ENCODE assay signal across 1 cellular context in the genomic region with DNA sequence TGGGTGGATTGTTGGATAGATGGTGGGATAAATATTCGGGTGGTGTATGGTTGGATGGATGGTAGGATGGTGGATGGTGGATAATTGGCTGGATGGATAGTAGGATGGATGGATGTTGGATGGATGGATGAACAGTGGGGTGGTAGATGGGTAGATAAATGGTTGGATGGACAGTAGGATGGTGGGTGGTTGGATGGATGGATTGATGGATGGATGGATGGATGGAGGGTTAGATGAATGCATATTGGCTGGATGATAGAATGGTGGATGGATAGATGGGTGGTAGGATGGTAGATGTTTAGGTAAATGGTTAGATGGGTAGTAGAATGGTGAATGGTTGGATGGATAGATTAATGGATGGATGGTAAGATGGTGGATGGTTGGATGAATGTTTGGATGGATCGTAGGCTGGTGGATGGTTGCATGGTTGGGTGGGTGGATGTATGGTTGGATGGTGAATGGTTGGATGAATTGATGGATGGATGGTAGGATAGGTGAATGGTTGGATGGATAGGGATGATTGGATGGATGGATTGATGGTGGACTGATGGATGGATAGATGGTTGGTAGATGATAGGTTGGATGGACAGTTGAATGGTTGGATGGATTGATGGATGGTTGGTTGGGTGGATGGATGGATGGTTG.
TF ChIP-seq lines count a peak whose summit lies in the region.

No MANE protein-coding gene starts in this region.

TF ChIP-seq in HEK293, 187 proteins besides CTCF, POLR2A, EP300 and RAD21 (continued from another document):
- TF ChIP-seq, protein P1, sequence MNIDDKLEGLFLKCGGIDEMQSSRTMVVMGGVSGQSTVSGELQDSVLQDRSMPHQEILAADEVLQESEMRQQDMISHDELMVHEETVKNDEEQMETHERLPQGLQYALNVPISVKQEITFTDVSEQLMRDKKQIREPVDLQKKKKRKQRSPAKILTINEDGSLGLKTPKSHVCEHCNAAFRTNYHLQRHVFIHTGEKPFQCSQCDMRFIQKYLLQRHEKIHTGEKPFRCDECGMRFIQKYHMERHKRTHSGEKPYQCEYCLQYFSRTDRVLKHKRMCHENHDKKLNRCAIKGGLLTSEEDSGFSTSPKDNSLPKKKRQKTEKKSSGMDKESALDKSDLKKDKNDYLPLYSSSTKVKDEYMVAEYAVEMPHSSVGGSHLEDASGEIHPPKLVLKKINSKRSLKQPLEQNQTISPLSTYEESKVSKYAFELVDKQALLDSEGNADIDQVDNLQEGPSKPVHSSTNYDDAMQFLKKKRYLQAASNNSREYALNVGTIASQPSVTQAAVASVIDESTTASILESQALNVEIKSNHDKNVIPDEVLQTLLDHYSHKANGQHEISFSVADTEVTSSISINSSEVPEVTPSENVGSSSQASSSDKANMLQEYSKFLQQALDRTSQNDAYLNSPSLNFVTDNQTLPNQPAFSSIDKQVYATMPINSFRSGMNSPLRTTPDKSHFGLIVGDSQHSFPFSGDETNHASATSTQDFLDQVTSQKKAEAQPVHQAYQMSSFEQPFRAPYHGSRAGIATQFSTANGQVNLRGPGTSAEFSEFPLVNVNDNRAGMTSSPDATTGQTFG (tag by site-specific recombination; IDR thresholded peaks at IDR 0.05; ENCODE audit: borderline replicate concordance) = peak; percentile 70; the same call in 1 of the 2 replicates
- TF ChIP-seq HOXA7 (CRISPR knock-in tag; IDR thresholded peaks at IDR 0.05; ENCODE audit: borderline replicate concordance) (no peak), GLIS1 (tag by site-specific recombination; IDR thresholded peaks at IDR 0.05) (no peak), ZNF311 (tag by site-specific recombination; IDR thresholded peaks at IDR 0.05; ENCODE audit: borderline replicate concordance) (peak; percentile 56; the same call in 1 of the 2 replicates), SCRT2 (tag by site-specific recombination; IDR thresholded peaks at IDR 0.05) (no peak), KLF10 (tag by site-specific recombination; IDR thresholded peaks at IDR 0.05) (no peak), ZNF776 (tag by site-specific recombination; IDR thresholded peaks at IDR 0.05; ENCODE audit: borderline replicate concordance) (no peak), RBAK (tag by site-specific recombination; IDR thresholded peaks at IDR 0.05) (no peak), ZFHX2 (tag by site-specific recombination; conservative IDR thresholded peaks at IDR 0.05) (peak; percentile 24; the same call in 1 of the 2 replicates), GLIS2 (tag by site-specific recombination; IDR thresholded peaks at IDR 0.05) (no peak), ZBTB21 (tag by site-specific recombination; IDR thresholded peaks at IDR 0.05) (no peak), ZNF16 (tag by site-specific recombination; IDR thresholded peaks at IDR 0.05; ENCODE audit: low read depth) (no peak), ZFP41 (tag by site-specific recombination; IDR thresholded peaks at IDR 0.05; ENCODE audit: borderline replicate concordance) (no peak), ZNF530 (tag by site-specific recombination; IDR thresholded peaks at IDR 0.05; ENCODE audit: low read depth) (no peak), ZNF677 (tag by site-specific recombination; IDR thresholded peaks at IDR 0.05) (no peak), SP7 (tag by site-specific recombination; IDR thresholded peaks at IDR 0.05) (no peak), ZNF561 (tag by site-specific recombination; IDR thresholded peaks at IDR 0.05; ENCODE audit: borderline replicate concordance) (no peak), ZNF266 (tag by site-specific recombination; IDR thresholded peaks at IDR 0.05; ENCODE audit: low read depth) (no peak), ZNF571 (tag by site-specific recombination; IDR thresholded peaks at IDR 0.05) (0 out of 2 replicates have a peak, but pooled peaks have one; percentile 43), SETDB1 (IDR thresholded peaks at IDR 0.05; ENCODE audit: insufficient read length, low read length) (no peak), ZBTB17 (tag by site-specific recombination; IDR thresholded peaks at IDR 0.05) (peak; percentile 93), ZNF202 (tag by site-specific recombination; IDR thresholded peaks at IDR 0.05; ENCODE audit: borderline replicate concordance) (0 out of 2 replicates have a peak, but pooled peaks have one; percentile 33), ZNF157 (tag by site-specific recombination; IDR thresholded peaks at IDR 0.05) (no peak), ZNF747 (tag by site-specific recombination; IDR thresholded peaks at IDR 0.05) (peak; percentile 34; the same call in 1 of the 2 replicates), ZSCAN16 (tag by site-specific recombination; IDR thresholded peaks at IDR 0.05) (no peak), ZNF670 (tag by site-specific recombination; IDR thresholded peaks at IDR 0.05; ENCODE audit: low read depth) (no peak; the same call in 1 of the 2 replicates), ZBTB1 (tag by site-specific recombination; IDR thresholded peaks at IDR 0.05) (no peak), ZNF23 (tag by site-specific recombination; IDR thresholded peaks at IDR 0.05; ENCODE audit: borderline replicate concordance) (no peak), TCF7L2 (IDR thresholded peaks at IDR 0.05; ENCODE audit: borderline replicate concordance, low read depth, low read length) (no peak), ZFP37 (tag by site-specific recombination; IDR thresholded peaks at IDR 0.05) (no peak), ZNF768 (tag by site-specific recombination; IDR thresholded peaks at IDR 0.05) (no peak), HOXD13 (CRISPR knock-in tag; IDR thresholded peaks at IDR 0.05; ENCODE audit: borderline replicate concordance) (no peak)
- TF ChIP-seq, protein P2, sequence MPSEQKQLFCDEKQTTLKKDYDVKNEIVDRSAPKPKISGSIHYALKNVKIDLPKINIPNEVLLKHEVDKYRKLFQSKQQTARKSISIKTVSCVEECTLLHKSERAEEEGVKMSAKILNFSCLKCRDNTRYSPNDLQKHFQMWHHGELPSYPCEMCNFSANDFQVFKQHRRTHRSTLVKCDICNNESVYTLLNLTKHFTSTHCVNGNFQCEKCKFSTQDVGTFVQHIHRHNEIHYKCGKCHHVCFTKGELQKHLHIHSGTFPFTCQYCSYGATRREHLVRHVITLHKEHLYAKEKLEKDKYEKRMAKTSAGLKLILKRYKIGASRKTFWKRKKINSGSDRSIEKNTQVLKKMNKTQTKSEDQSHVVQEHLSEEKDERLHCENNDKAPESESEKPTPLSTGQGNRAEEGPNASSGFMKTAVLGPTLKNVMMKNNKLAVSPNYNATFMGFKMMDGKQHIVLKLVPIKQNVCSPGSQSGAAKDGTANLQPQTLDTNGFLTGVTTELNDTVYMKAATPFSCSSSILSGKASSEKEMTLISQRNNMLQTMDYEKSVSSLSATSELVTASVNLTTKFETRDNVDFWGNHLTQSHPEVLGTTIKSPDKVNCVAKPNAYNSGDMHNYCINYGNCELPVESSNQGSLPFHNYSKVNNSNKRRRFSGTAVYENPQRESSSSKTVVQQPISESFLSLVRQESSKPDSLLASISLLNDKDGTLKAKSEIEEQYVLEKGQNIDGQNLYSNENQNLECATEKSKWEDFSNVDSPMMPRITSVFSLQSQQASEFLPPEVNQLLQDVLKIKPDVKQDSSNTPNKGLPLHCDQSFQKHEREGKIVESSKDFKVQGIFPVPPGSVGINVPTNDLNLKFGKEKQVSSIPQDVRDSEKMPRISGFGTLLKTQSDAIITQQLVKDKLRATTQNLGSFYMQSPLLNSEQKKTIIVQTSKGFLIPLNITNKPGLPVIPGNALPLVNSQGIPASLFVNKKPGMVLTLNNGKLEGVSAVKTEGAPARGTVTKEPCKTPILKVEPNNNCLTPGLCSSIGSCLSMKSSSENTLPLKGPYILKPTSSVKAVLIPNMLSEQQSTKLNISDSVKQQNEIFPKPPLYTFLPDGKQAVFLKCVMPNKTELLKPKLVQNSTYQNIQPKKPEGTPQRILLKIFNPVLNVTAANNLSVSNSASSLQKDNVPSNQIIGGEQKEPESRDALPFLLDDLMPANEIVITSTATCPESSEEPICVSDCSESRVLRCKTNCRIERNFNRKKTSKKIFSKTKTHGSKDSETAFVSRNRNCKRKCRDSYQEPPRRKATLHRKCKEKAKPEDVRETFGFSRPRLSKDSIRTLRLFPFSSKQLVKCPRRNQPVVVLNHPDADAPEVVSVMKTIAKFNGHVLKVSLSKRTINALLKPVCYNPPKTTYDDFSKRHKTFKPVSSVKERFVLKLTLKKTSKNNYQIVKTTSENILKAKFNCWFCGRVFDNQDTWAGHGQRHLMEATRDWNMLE (tag by site-specific recombination; conservative IDR thresholded peaks at IDR 0.05; ENCODE audit: low read depth) = no peak
- TF ChIP-seq, protein P3, sequence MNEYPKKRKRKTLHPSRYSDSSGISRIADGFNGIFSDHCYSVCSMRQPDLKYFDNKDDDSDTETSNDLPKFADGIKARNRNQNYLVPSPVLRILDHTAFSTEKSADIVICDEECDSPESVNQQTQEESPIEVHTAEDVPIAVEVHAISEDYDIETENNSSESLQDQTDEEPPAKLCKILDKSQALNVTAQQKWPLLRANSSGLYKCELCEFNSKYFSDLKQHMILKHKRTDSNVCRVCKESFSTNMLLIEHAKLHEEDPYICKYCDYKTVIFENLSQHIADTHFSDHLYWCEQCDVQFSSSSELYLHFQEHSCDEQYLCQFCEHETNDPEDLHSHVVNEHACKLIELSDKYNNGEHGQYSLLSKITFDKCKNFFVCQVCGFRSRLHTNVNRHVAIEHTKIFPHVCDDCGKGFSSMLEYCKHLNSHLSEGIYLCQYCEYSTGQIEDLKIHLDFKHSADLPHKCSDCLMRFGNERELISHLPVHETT (tag by site-specific recombination; IDR thresholded peaks at IDR 0.05) = no peak
- TF ChIP-seq, protein P4, sequence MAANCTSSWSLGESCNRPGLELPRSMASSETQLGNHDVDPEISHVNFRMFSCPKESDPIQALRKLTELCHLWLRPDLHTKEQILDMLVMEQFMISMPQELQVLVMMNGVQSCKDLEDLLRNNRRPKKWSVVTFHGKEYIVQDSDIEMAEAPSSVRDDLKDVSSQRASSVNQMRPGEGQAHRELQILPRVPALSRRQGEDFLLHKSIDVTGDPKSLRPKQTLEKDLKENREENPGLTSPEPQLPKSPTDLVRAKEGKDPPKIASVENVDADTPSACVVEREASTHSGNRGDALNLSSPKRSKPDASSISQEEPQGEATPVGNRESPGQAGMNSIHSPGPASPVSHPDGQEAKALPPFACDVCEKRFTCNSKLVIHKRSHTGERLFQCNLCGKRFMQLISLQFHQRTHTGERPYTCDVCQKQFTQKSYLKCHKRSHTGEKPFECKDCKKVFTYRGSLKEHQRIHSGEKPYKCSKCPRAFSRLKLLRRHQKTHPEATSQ (tag by site-specific recombination; IDR thresholded peaks at IDR 0.05) = 0 out of 2 replicates have a peak, but pooled peaks have one; percentile 6
TF ChIP-seq in HEK293: peak in this region for 20.
